ENCODE assay signal across 30 cellular contexts in genomic region chr11:112658521-112658920, GRCh38.
DNase-seq lines count a peak whose midpoint lies in the region; TF ChIP-seq lines count a peak whose summit lies in the region.
"Had no signal": no experiment of that assay in that cellular context is flagged by ENCODE, and none has a peak within 500 bp of the region (broad histone marks: within the 10 kb centered on the region; RNA-seq: fewer than 3 reads in every experiment).

No MANE protein-coding gene starts in this region.

- H3K36me3 ChIP-seq in BE2C (no peaks in the 10 kb centered on the region), endodermal cell (ENCODE audit: control insufficient read depth, insufficient read depth, low read length) (no peaks in the 10 kb centered on the region), thyroid gland (no peaks in the 10 kb centered on the region)
- H3K36me3 ChIP-seq: gastrocnemius medialis, left lung, neutrophil, stomach, tibial nerve had no signal

- H3K4me3 ChIP-seq in BE2C (ENCODE audit: low read depth, low read length) = no peak overlapping the region
- H3K4me3 ChIP-seq in endodermal cell (ENCODE audit: low read length) = no peak overlapping the region
- no peak overlapping the region for H3K4me3 ChIP-seq in thyroid gland (replicated peaks in 1 of 3)
- H3K4me3 ChIP-seq: gastrocnemius medialis, K562, left lung, stomach, tibial nerve had no signal

- H3K27ac ChIP-seq in endodermal cell (ENCODE audit: low read depth, low read length) = no peak overlapping the region
- H3K27ac ChIP-seq in thyroid gland = no peak overlapping the region
- H3K27ac ChIP-seq: C4-2B, left lung, neutrophil, stomach, tibial nerve had no signal

- no peaks in the 10 kb centered on the region for H3K4me1 Mint-ChIP-seq in endodermal cell
- H3K4me1 Mint-ChIP-seq: activated CD4-positive, alpha-beta memory T cell treated with anti-CD3 and anti-CD28 coated beads, Interleukin-2, amount 10 ng/mL, durations not matched to agents 7 days and 5 days; activated naive CD8-positive, alpha-beta T cell treated with anti-CD3 and anti-CD28 coated beads, Interleukin-2, amount 50 U/mL, for 24 hours had no signal

- TF ChIP-seq POLR2A in thyroid gland (IDR thresholded peaks at IDR 0.05) = no peak

- intact Hi-C loops in thyroid gland (cut with DNase I) = no loop called here

- no peak for TF ChIP-seq CTCF in BE2C (IDR thresholded peaks at IDR 0.05; ENCODE audit: low read depth, low read length)
- no peak for TF ChIP-seq CTCF in endodermal cell (conservative IDR thresholded peaks at IDR 0.05)
- TF ChIP-seq CTCF in GM20000 (IDR thresholded peaks at IDR 0.05; ENCODE audit: extremely low read depth, missing control alignments) = no peak
- no peak for TF ChIP-seq CTCF in thyroid gland (IDR thresholded peaks at IDR 0.05)

- WGBS in endodermal cell (ENCODE audit: insufficient coverage in 1 of 2, insufficient read length in 1 of 2), 2 experiments = 72% methylated on average over 2 of the region's 2 CpGs; no CpG with 5 or more reads in 1 of the 2 experiments
- 74 to 76% methylated on average over 2 of the region's 2 CpGs for WGBS in thyroid gland, 2 donors

- peaks cover 3% of the 10 kb centered on the region for H3K27me3 Mint-ChIP-seq in endodermal cell (ENCODE audit: insufficient read depth)

- H3K4me1 ChIP-seq in BE2C (peaks cover 13% of the 10 kb centered on the region), endodermal cell (ENCODE audit: control insufficient read depth, insufficient read depth, low read length) (no peaks in the 10 kb centered on the region), thyroid gland (no peaks in the 10 kb centered on the region)
- H3K4me1 ChIP-seq: left lung had no signal

- H3K36me3 Mint-ChIP-seq in endodermal cell (ENCODE audit: low read depth) = no peaks in the 10 kb centered on the region
- H3K36me3 Mint-ChIP-seq: mesothelial cell of epicardium; naive thymus-derived CD4-positive, alpha-beta T cell had no signal

- no peaks in the 10 kb centered on the region for H3K27me3 ChIP-seq in BE2C
- H3K27me3 ChIP-seq in endodermal cell (ENCODE audit: control insufficient read depth, insufficient read depth, low read length, poor library complexity, severe bottlenecking) = no peaks in the 10 kb centered on the region
- no peaks in the 10 kb centered on the region for H3K27me3 ChIP-seq in thyroid gland
- H3K27me3 ChIP-seq: gastrocnemius medialis, left lung, neutrophil, stomach, tibial nerve had no signal

- no peak overlapping the region for H3K27ac Mint-ChIP-seq in endodermal cell
- H3K27ac Mint-ChIP-seq: activated CD4-positive, alpha-beta memory T cell treated with anti-CD3 and anti-CD28 coated beads, Interleukin-2, amount 10 ng/mL, durations not matched to agents 7 days and 5 days; activated naive CD8-positive, alpha-beta T cell treated with anti-CD3 and anti-CD28 coated beads, Interleukin-2, amount 50 U/mL, for 24 hours; mesothelial cell of epicardium; naive thymus-derived CD4-positive, alpha-beta T cell had no signal

- no peaks in the 10 kb centered on the region; the same call in 1 of the 2 replicates for H3K9me3 ChIP-seq in BE2C
- no peaks in the 10 kb centered on the region for H3K9me3 ChIP-seq in endodermal cell (ENCODE audit: control insufficient read depth, low read length)
- H3K9me3 ChIP-seq in thyroid gland = no peaks in the 10 kb centered on the region
- H3K9me3 ChIP-seq: gastrocnemius medialis, left lung, neutrophil, stomach, tibial nerve had no signal

- H3K9ac ChIP-seq in endodermal cell (ENCODE audit: extremely low read depth, low read length, poor library complexity, severe bottlenecking) = no peak overlapping the region

- peak; percentile 26 for DNase-seq in BE2C
- peak; percentile 1 for DNase-seq in HK-2 (ENCODE audit: unreplicated experiment)
- DNase-seq in endodermal cell = peak; percentile 58
- peak; percentile 90 for DNase-seq in left kidney (ENCODE audit: low read depth, low spot score)
- DNase-seq in GM20000 (ENCODE audit: low spot score) = no peak
- DNase-seq in thyroid gland = no peak
- no peak for DNase-seq in NK-92 treated with Interleukin-12 subunit alpha and Interleukin-12 subunit beta, amount 100 ng/mL, for 24 hours (lab: John Stamatoyannopoulos, UW)
- DNase-seq: activated CD4-positive, alpha-beta memory T cell treated with anti-CD3 and anti-CD28 coated beads, Interleukin-2, amount 10 ng/mL, durations not matched to agents 7 days and 5 days; activated CD4-positive, alpha-beta T cell treated with anti-CD3 and anti-CD28 coated beads for 1 hour; activated CD8-positive, alpha-beta memory T cell treated with anti-CD3 and anti-CD28 coated beads, Interleukin-2, amount 50 U/mL, for 4 hours; activated naive CD4-positive, alpha-beta T cell; activated naive CD8-positive, alpha-beta T cell treated with anti-CD3 and anti-CD28 coated beads, Interleukin-2, amount 50 U/mL, for 24 hours; cerebellar nuclear complex; DMS79 treated with DMSO at 0.1 percent for 48 hours; gastrocnemius medialis; GF-D8; GOT3; left lung; naive thymus-derived CD4-positive, alpha-beta T cell; NCI-H1105; NCI-H187 treated with DMSO at 0.1 percent for 48 hours; NCI-H2227 treated with DMSO at 0.1 percent for 48 hours; stimulated activated CD4-positive, alpha-beta T cell treated with anti-CD3 and anti-CD28 coated beads, Interleukin-4, amount 100 ng/mL, for 1 hour; stomach; SW 1271 had no signal

- H3K9me3 Mint-ChIP-seq in endodermal cell = no peaks in the 10 kb centered on the region
- H3K9me3 Mint-ChIP-seq: activated CD4-positive, alpha-beta memory T cell treated with anti-CD3 and anti-CD28 coated beads, Interleukin-2, amount 10 ng/mL, durations not matched to agents 7 days and 5 days; activated naive CD8-positive, alpha-beta T cell treated with anti-CD3 and anti-CD28 coated beads, Interleukin-2, amount 50 U/mL, for 24 hours; mesothelial cell of epicardium had no signal

- H3K4me3 Mint-ChIP-seq in endodermal cell = no peak overlapping the region
- H3K4me3 Mint-ChIP-seq: activated CD4-positive, alpha-beta memory T cell treated with anti-CD3 and anti-CD28 coated beads, Interleukin-2, amount 10 ng/mL, durations not matched to agents 7 days and 5 days; activated naive CD8-positive, alpha-beta T cell treated with anti-CD3 and anti-CD28 coated beads, Interleukin-2, amount 50 U/mL, for 24 hours; mesothelial cell of epicardium; naive thymus-derived CD4-positive, alpha-beta T cell had no signal

Comparison
In these comparisons a context has a peak if more than half of its experiments do, and no peak if none do; other contexts are left out.
1. DNase-seq: peak in BE2C (single experiment), HK-2 (single experiment), endodermal cell (single experiment) and left kidney (single experiment); none in GM20000 (single experiment), thyroid gland (0 of 2) and NK-92 treated with Interleukin-12 subunit alpha and Interleukin-12 subunit beta, amount 100 ng/mL, for 24 hours (single experiment).